Comparison of ENCODE assay signal across 8 cellular contexts in genomic region chr12:49347307-49348237, GRCh38. TPM values are rescaled to one million over a fixed set of nuclear protein-coding genes. Genes with fewer than 3 reads are reported as not detected.
DNase-seq lines count a peak whose midpoint lies in the region; ATAC-seq and TF ChIP-seq lines count a peak whose summit lies in the region.

No MANE protein-coding gene starts in this region.

- H3K4me3 ChIP-seq in Peyer's patch = peak overlapping the region; percentile 24 to 75 (median 43)
- peak overlapping the region; percentile 39 for H3K4me3 ChIP-seq in fibroblast of the aortic adventitia (ENCODE audit: low read depth, low read length)

- peaks cover 84% of the 10 kb centered on the region for H3K27me3 Mint-ChIP-seq in neural crest cell (ENCODE audit: low read depth)
- peaks cover 73% of the 10 kb centered on the region for H3K27me3 Mint-ChIP-seq in stimulated activated naive CD8-positive, alpha-beta T cell treated with anti-CD3 and anti-CD28 coated beads, Interleukin-15, Interleukin-2, amounts not matched to agents 100 ng/mL and 50 ng/mL, for 24 hours

- no peaks in the 10 kb centered on the region for H3K9me3 Mint-ChIP-seq in neural crest cell
- no peaks in the 10 kb centered on the region for H3K9me3 Mint-ChIP-seq in stimulated activated naive CD8-positive, alpha-beta T cell treated with anti-CD3 and anti-CD28 coated beads, Interleukin-15, Interleukin-2, amounts not matched to agents 100 ng/mL and 50 ng/mL, for 24 hours

- no peaks in the 10 kb centered on the region for H3K9me3 ChIP-seq in Peyer's patch

- H3K4me1 ChIP-seq in Peyer's patch = peaks cover 7 to 57% (median 43%) of the 10 kb centered on the region in 4 donors

- peaks cover 35% of the 10 kb centered on the region for H3K4me1 Mint-ChIP-seq in neural crest cell
- peaks cover 38% of the 10 kb centered on the region for H3K4me1 Mint-ChIP-seq in stimulated activated naive CD8-positive, alpha-beta T cell treated with anti-CD3 and anti-CD28 coated beads, Interleukin-15, Interleukin-2, amounts not matched to agents 100 ng/mL and 50 ng/mL, for 24 hours (ENCODE audit: low read depth)

- no peak for ATAC-seq in GM21737 (IDR thresholded peaks at IDR 0.05; ENCODE audit: unreplicated experiment)

- H3K27ac ChIP-seq in Peyer's patch = peak overlapping the region in 3 of 4 donors; percentile 34 to 75 (median 37)

- H3K36me3 Mint-ChIP-seq in neural crest cell (ENCODE audit: low read depth) = no peaks in the 10 kb centered on the region
- H3K36me3 Mint-ChIP-seq in stimulated activated naive CD8-positive, alpha-beta T cell treated with anti-CD3 and anti-CD28 coated beads, Interleukin-15, Interleukin-2, amounts not matched to agents 100 ng/mL and 50 ng/mL, for 24 hours (ENCODE audit: low read depth) = no peaks in the 10 kb centered on the region

- TF ChIP-seq CTCF in GM10266 (IDR thresholded peaks at IDR 0.05; ENCODE audit: control insufficient read depth, insufficient read depth, low read depth, missing control alignments) (peak; percentile 98), Peyer's patch (IDR thresholded peaks at IDR 0.05) (peak; percentile 83 to 96 (median 90)), fibroblast of the aortic adventitia (IDR thresholded peaks at IDR 0.05; ENCODE audit: insufficient read depth, low read length) (peak; percentile 83), neural crest cell (conservative IDR thresholded peaks at IDR 0.05) (peak; percentile 99)

- H3K36me3 ChIP-seq in Peyer's patch = no peaks in the 10 kb centered on the region

- DNase-seq in GM10266 (ENCODE audit: extremely low spot score) (peak; percentile 91), HT1080 (ENCODE audit: low read depth) (peak; percentile 86), Peyer's patch (peak; percentile 55 to 92 (median 90)), fibroblast of the aortic adventitia (ENCODE audit: low read depth) (peak; percentile 70), neural crest cell (ENCODE audit: low read depth, low spot score) (peak; percentile 86)
- DNase-seq in activated T-helper 9 cell treated with anti-CD3 and anti-CD28 coated beads, Interleukin-2, amount 50 U/mL, for 16 hours (ENCODE audit: low read depth) = peak; percentile 73

- peak overlapping the region; percentile 50 for H3K27ac Mint-ChIP-seq in neural crest cell (ENCODE audit: unreplicated experiment)
- H3K27ac Mint-ChIP-seq in stimulated activated naive CD8-positive, alpha-beta T cell treated with anti-CD3 and anti-CD28 coated beads, Interleukin-15, Interleukin-2, amounts not matched to agents 100 ng/mL and 50 ng/mL, for 24 hours = no peak overlapping the region

- TF ChIP-seq POLR2A in Peyer's patch (IDR thresholded peaks at IDR 0.05) = peak; percentile 56 to 88

- peaks cover 0 to 25% of the 10 kb centered on the region in 2 donors for H3K27me3 ChIP-seq in Peyer's patch

- peak overlapping the region; percentile 70 for H3K4me3 Mint-ChIP-seq in neural crest cell
- peak overlapping the region; percentile 71 for H3K4me3 Mint-ChIP-seq in stimulated activated naive CD8-positive, alpha-beta T cell treated with anti-CD3 and anti-CD28 coated beads, Interleukin-15, Interleukin-2, amounts not matched to agents 100 ng/mL and 50 ng/mL, for 24 hours

RNA-seq across cellular contexts. Expression of gene DNAJC22, which starts 0.9 kb away (rescaled TPM):
- total RNA-seq in HT1080 (2014; rRNA removed; shearing (Covaris generic)) = 8.3 and 9.1 TPM in 2 replicates
- polyA plus RNA-seq in HT1080 (2015; cell fraction: cytosol; rRNA removed) = 8.2 and 8.4 TPM in 2 replicates
- 11.0 and 11.2 TPM in 2 replicates for polyA plus RNA-seq in HT1080 (2015; cell fraction: nucleus; rRNA removed)
- 10 to 100 TPM in 3 of 4 donors, 1 to 10 TPM in 1; 5.0 to 57.8 (median 56.4) TPM for total RNA-seq in Peyer's patch
- total RNA-seq in fibroblast of the aortic adventitia (ENCODE audit: low replicate concordance) = 1.6 and 2.5 TPM in 2 replicates
- total RNA-seq in neural crest cell = 0.32 and 0.35 TPM in 2 replicates

RNA-seq across cellular contexts. Expression of gene C1QL4, which starts 10.6 kb away (rescaled TPM):
- 5.3 and 5.7 TPM in 2 replicates for total RNA-seq in HT1080 (2014; rRNA removed; shearing (Covaris generic))
- 3.1 and 3.6 TPM in 2 replicates for polyA plus RNA-seq in HT1080 (2015; cell fraction: cytosol; rRNA removed)
- 3.5 and 3.6 TPM in 2 replicates for polyA plus RNA-seq in HT1080 (2015; cell fraction: nucleus; rRNA removed)
- total RNA-seq in Peyer's patch (not detected), fibroblast of the aortic adventitia (ENCODE audit: low replicate concordance) (0.18 TPM in 1 of 2 replicates, not detected in the other), neural crest cell (0.63 and 0.80 TPM in 2 replicates)

RNA-seq across cellular contexts. Expression of gene SPATS2, which starts 19.7 kb away (rescaled TPM):
- 30.4 and 39.4 TPM in 2 replicates for total RNA-seq in HT1080 (2014; rRNA removed; shearing (Covaris generic))
- 62.6 and 68.7 TPM in 2 replicates for polyA plus RNA-seq in HT1080 (2015; cell fraction: cytosol; rRNA removed)
- polyA plus RNA-seq in HT1080 (2015; cell fraction: nucleus; rRNA removed) = 57.8 and 63.3 TPM in 2 replicates
- total RNA-seq in Peyer's patch (10 to 100 TPM; 20.2 to 49.5 (median 24.8) TPM), fibroblast of the aortic adventitia (ENCODE audit: low replicate concordance) (25.1 and 34.1 TPM in 2 replicates), neural crest cell (45.2 and 45.7 TPM in 2 replicates)

RNA-seq across cellular contexts. Expression of gene TROAP, which starts 24.5 kb away (rescaled TPM):
- 35.8 and 48.7 TPM in 2 replicates for total RNA-seq in HT1080 (2014; rRNA removed; shearing (Covaris generic))
- 27.3 and 31.1 TPM in 2 replicates for polyA plus RNA-seq in HT1080 (2015; cell fraction: cytosol; rRNA removed)
- 83.8 and 97.8 TPM in 2 replicates for polyA plus RNA-seq in HT1080 (2015; cell fraction: nucleus; rRNA removed)
- total RNA-seq in Peyer's patch (10 to 100 TPM in 2 of 4 donors, 1 to 10 TPM in 2; 8.0 to 28.1 (median 10.2) TPM), fibroblast of the aortic adventitia (ENCODE audit: low replicate concordance) (4.0 and 11.3 TPM in 2 replicates), neural crest cell (88.0 and 91.2 TPM in 2 replicates)

RNA-seq across cellular contexts. Expression of gene PRPH, which starts 52.6 kb away (rescaled TPM):
- total RNA-seq in HT1080 (2014; rRNA removed; shearing (Covaris generic)) = 0.13 and 0.21 TPM in 2 replicates
- 0.02 TPM in 1 of 2 replicates, not detected in the other for polyA plus RNA-seq in HT1080 (2015; cell fraction: cytosol; rRNA removed)
- 0.18 and 0.48 TPM in 2 replicates for polyA plus RNA-seq in HT1080 (2015; cell fraction: nucleus; rRNA removed)
- total RNA-seq in Peyer's patch (1 to 10 TPM in 3 of 4 donors, not detected in 1; 6.4 to 8.8 (median 6.5) TPM), fibroblast of the aortic adventitia (ENCODE audit: low replicate concordance) (0.18 and 0.33 TPM in 2 replicates), neural crest cell (0.70 and 1.3 TPM in 2 replicates)
